In the genomic region with DNA sequence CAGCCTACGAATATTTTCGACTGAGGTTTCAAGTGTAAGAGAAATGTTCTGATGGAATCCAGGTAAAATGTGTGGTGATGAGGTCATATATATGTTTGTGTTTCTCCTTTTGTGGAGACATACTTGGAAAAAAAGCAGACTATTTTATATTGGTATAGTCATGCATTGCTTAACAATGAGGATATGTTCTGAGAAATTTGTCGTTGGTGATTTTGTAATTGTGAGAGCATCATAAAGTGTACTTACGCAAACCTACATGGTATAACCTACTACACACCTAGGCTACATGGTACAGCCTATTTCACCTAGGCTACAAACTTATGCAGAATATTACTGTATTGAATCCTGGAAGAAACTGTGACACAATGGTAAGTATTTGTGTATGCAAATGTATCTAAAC, we compare ENCODE assay signal across 32 cellular contexts.
"Had no signal": no experiment of that assay in that cellular context is flagged by ENCODE, and none has a peak within 500 bp of the region (broad histone marks: within the 10 kb centered on the region; RNA-seq: fewer than 3 reads in every experiment).

No MANE protein-coding gene starts in this region.

- H3K9me3 ChIP-seq: adrenal gland, ascending aorta, esophagus squamous epithelium, gastrocnemius medialis, heart left ventricle had no signal

- H3K4me1 Mint-ChIP-seq: activated B cell treated with CpG ODN at 0.5 μM for 24 hours; activated naive CD4-positive, alpha-beta T cell treated with anti-CD3 and anti-CD28 coated beads, Interleukin-2, amount 50 U/mL, for 24 hours; activated naive CD8-positive, alpha-beta T cell treated with anti-CD3 and anti-CD28 coated beads for 36 hours; activated T-helper 17 cell treated with anti-CD3 and anti-CD28 coated beads, Interleukin-2, amount 50 U/mL, for 72 hours; brain; T-helper 17 cell had no signal

- H3K27me3 ChIP-seq: adrenal gland, ascending aorta, esophagus squamous epithelium, foreskin keratinocyte, gastrocnemius medialis, heart left ventricle had no signal

- H3K4me1 ChIP-seq: adrenal gland, ascending aorta, gastrocnemius medialis, heart left ventricle had no signal

- H3K36me3 Mint-ChIP-seq: activated naive CD4-positive, alpha-beta T cell treated with anti-CD3 and anti-CD28 coated beads, Interleukin-2, amount 50 U/mL, for 24 hours; activated naive CD8-positive, alpha-beta T cell treated with anti-CD3 and anti-CD28 coated beads for 36 hours; brain had no signal

- DNase-seq: activated B cell treated with CpG ODN at 0.5 μM for 24 hours; activated CD4-positive, alpha-beta T cell treated with anti-CD3 and anti-CD28 coated beads for 48 hours; activated CD4-positive, alpha-beta T cell treated with anti-CD3 and anti-CD28 coated beads, Interleukin-2, amount 50 U/mL, for 1 hour; activated CD4-positive, alpha-beta T cell treated with anti-CD3 and anti-CD28 coated beads, Interleukin-2, amount 50 U/mL, for 48 hours; activated CD8-positive, alpha-beta memory T cell treated with anti-CD3 and anti-CD28 coated beads for 24 hours; activated CD8-positive, alpha-beta T cell treated with anti-CD3 and anti-CD28 coated beads for 36 hours; activated effector memory CD4-positive, alpha-beta T cell treated with Interleukin-2 at 50 U/mL for 16 hours; activated naive CD4-positive, alpha-beta T cell treated with anti-CD3 and anti-CD28 coated beads for 36 hours; activated naive CD8-positive, alpha-beta T cell treated with anti-CD3 and anti-CD28 coated beads for 36 hours; activated naive CD8-positive, alpha-beta T cell treated with anti-CD3 and anti-CD28 coated beads, Interleukin-2, amount 50 U/mL, for 24 hours; activated T-cell treated with anti-CD3 and anti-CD28 coated beads, Interleukin-2, amount 50 U/mL, for 4 hours; adrenal gland; caudate nucleus; cortex of kidney; dermis blood vessel endothelial cell; effector CD4-positive, alpha-beta T cell; effector memory CD8-positive, alpha-beta T cell; esophagus squamous epithelium; gastrocnemius medialis; glutamatergic neuron; heart left ventricle; T-helper 1 cell; T-helper 17 cell; T1000; WERI-Rb-1 had no signal

- FAIRE-seq: colon had no signal

- H3K4me3 ChIP-seq: adrenal gland, ascending aorta, esophagus squamous epithelium, gastrocnemius medialis, heart left ventricle had no signal

- H3K27me3 Mint-ChIP-seq: activated B cell treated with CpG ODN at 0.5 μM for 24 hours; activated CD8-positive, alpha-beta T cell treated with anti-CD3 and anti-CD28 coated beads for 36 hours; activated naive CD4-positive, alpha-beta T cell treated with anti-CD3 and anti-CD28 coated beads, Interleukin-2, amount 50 U/mL, for 24 hours; activated naive CD8-positive, alpha-beta T cell treated with anti-CD3 and anti-CD28 coated beads for 36 hours; activated naive CD8-positive, alpha-beta T cell treated with anti-CD3 and anti-CD28 coated beads, Interleukin-2, amount 50 U/mL, for 24 hours; activated T-helper 17 cell treated with anti-CD3 and anti-CD28 coated beads, Interleukin-2, amount 50 U/mL, for 72 hours; brain; effector memory CD8-positive, alpha-beta T cell; T-helper 17 cell had no signal

- H3K4me3 Mint-ChIP-seq: activated B cell treated with CpG ODN at 0.5 μM for 24 hours; activated CD8-positive, alpha-beta T cell treated with anti-CD3 and anti-CD28 coated beads for 36 hours; activated naive CD4-positive, alpha-beta T cell treated with anti-CD3 and anti-CD28 coated beads for 36 hours; activated naive CD4-positive, alpha-beta T cell treated with anti-CD3 and anti-CD28 coated beads, Interleukin-2, amount 50 U/mL, for 24 hours; activated naive CD8-positive, alpha-beta T cell treated with anti-CD3 and anti-CD28 coated beads for 36 hours; activated naive CD8-positive, alpha-beta T cell treated with anti-CD3 and anti-CD28 coated beads, Interleukin-2, amount 50 U/mL, for 24 hours; activated T-cell treated with anti-CD3 and anti-CD28 coated beads, Interleukin-2, amount 50 U/mL, for 4 hours; activated T-helper 17 cell treated with anti-CD3 and anti-CD28 coated beads, Interleukin-2, amount 50 U/mL, for 72 hours; brain; effector memory CD8-positive, alpha-beta T cell; T-helper 17 cell; T-helper 2 cell treated with Interferon-gamma antibody and Interleukin-4, amounts not matched to agents 5 μg/mL and 100 μg/mL, for 36 hours had no signal

- H3K27ac ChIP-seq: adrenal gland, ascending aorta, esophagus squamous epithelium, gastrocnemius medialis, heart left ventricle, WERI-Rb-1 had no signal

- H3K36me3 ChIP-seq: adrenal gland, ascending aorta, esophagus squamous epithelium, gastrocnemius medialis, heart left ventricle, WERI-Rb-1 had no signal

- H3K27ac Mint-ChIP-seq: activated B cell treated with CpG ODN at 0.5 μM for 24 hours; activated CD8-positive, alpha-beta T cell treated with anti-CD3 and anti-CD28 coated beads for 36 hours; activated naive CD4-positive, alpha-beta T cell treated with anti-CD3 and anti-CD28 coated beads for 36 hours; activated naive CD4-positive, alpha-beta T cell treated with anti-CD3 and anti-CD28 coated beads, Interleukin-2, amount 50 U/mL, for 24 hours; activated naive CD8-positive, alpha-beta T cell treated with anti-CD3 and anti-CD28 coated beads for 36 hours; activated naive CD8-positive, alpha-beta T cell treated with anti-CD3 and anti-CD28 coated beads, Interleukin-2, amount 50 U/mL, for 24 hours; activated T-helper 17 cell treated with anti-CD3 and anti-CD28 coated beads, Interleukin-2, amount 50 U/mL, for 72 hours; brain; effector memory CD8-positive, alpha-beta T cell; T-helper 17 cell; T-helper 2 cell treated with Interferon-gamma antibody and Interleukin-4, amounts not matched to agents 5 μg/mL and 100 μg/mL, for 36 hours had no signal

- H3K9me3 Mint-ChIP-seq: brain had no signal
